ENCODE assay signal across 9 cellular contexts in genomic region chr3:150227839-150228238, GRCh38.
DNase-seq lines count a peak whose midpoint lies in the region; ATAC-seq and TF ChIP-seq lines count a peak whose summit lies in the region.
"Had no signal": no experiment of that assay in that cellular context is flagged by ENCODE, and none has a peak within 500 bp of the region (broad histone marks: within the 10 kb centered on the region; RNA-seq: fewer than 3 reads in every experiment).

No MANE protein-coding gene starts in this region.

- intact Hi-C loops in naive thymus-derived CD4-positive, alpha-beta T cell (cut with micrococcal nuclease) = loop anchor here in 1 of 2 donors (1.0 kb wide), 1 partner anchor 267 kb away; no protein-coding TSS in a partner anchor
- intact Hi-C loops in vagina (cut with DNase I) = no loop called here

- H3K36me3 ChIP-seq in naive thymus-derived CD4-positive, alpha-beta T cell (ENCODE audit: control insufficient read depth in 2 of 3, insufficient read depth in 3 of 3, low read length in 3 of 3) = no peaks in the 10 kb centered on the region
- H3K36me3 ChIP-seq in vagina = no peaks in the 10 kb centered on the region

- no peaks in the 10 kb centered on the region for H3K9me3 ChIP-seq in naive thymus-derived CD4-positive, alpha-beta T cell (ENCODE audit: control insufficient read depth in 2 of 3, low read length in 3 of 3)
- H3K9me3 ChIP-seq in vagina = no peaks in the 10 kb centered on the region

- POLR2A ChIA-PET in naive thymus-derived CD4-positive, alpha-beta T cell (lab: Charles Lee) = no interaction called here

- no peaks in the 10 kb centered on the region for H3K36me3 Mint-ChIP-seq in activated T-cell treated with anti-CD3 and anti-CD28 coated beads, Interleukin-2, amount 50 U/mL, for 4 hours (ENCODE audit: insufficient read depth)
- peaks cover 0 to 5% (median 0%) of the 10 kb centered on the region in 5 donors for H3K36me3 Mint-ChIP-seq in naive thymus-derived CD4-positive, alpha-beta T cell

- peak; percentile 82 for TF ChIP-seq CTCF in epithelial cell of esophagus (IDR thresholded peaks at IDR 0.05; ENCODE audit: insufficient read depth, low read depth, low read length, missing control alignments)
- peak in 2 of 3 experiments; percentile 22 to 25 for TF ChIP-seq CTCF in vagina (IDR thresholded peaks at IDR 0.05)

- CTCF ChIA-PET in naive thymus-derived CD4-positive, alpha-beta T cell (lab: Charles Lee) = no interaction called here

- H3K4me3 Mint-ChIP-seq in activated T-cell treated with anti-CD3 and anti-CD28 coated beads, Interleukin-2, amount 50 U/mL, for 4 hours = no peak overlapping the region
- H3K4me3 Mint-ChIP-seq in naive thymus-derived CD4-positive, alpha-beta T cell = no peak overlapping the region
- H3K4me3 Mint-ChIP-seq: dendritic cell treated with granulocyte-macrophage colony-stimulating factor and Interleukin-4, amounts not matched to agents 40 ng/mL and 50 ng/mL, for 4 days had no signal

- H3K27me3 ChIP-seq in naive thymus-derived CD4-positive, alpha-beta T cell (ENCODE audit: control insufficient read depth in 2 of 2, insufficient read depth in 2 of 2, low read length in 2 of 2) = no peaks in the 10 kb centered on the region
- H3K27me3 ChIP-seq in vagina = no peaks in the 10 kb centered on the region

- TF ChIP-seq POLR2A in vagina (IDR thresholded peaks at IDR 0.05) = no peak
- no peak for TF ChIP-seq POLR2A in GM18505 (IDR thresholded peaks at IDR 0.05; ENCODE audit: borderline replicate concordance, extremely low read depth, insufficient read depth, insufficient read length)

- H3K27ac ChIP-seq in naive thymus-derived CD4-positive, alpha-beta T cell (ENCODE audit: low read depth, low read length) = no peak overlapping the region
- H3K27ac ChIP-seq in vagina = no peak overlapping the region

- DNase-seq in activated T-cell treated with anti-CD3 and anti-CD28 coated beads for 1 hour (ENCODE audit: low read depth) (peak; percentile 2), LHCN-M2 (ENCODE audit: low read depth) (peak; percentile 81), SKM-1 treated with dmso at 0.1 percent for 144 hours (lab: John Stamatoyannopoulos, UW; ENCODE audit: unreplicated experiment) (peak; percentile 51), epithelial cell of esophagus (ENCODE audit: low read depth) (peak; percentile 55), vagina (ENCODE audit: extremely low spot score in 2 of 2) (peak in 1 of 2 donors; percentile 62)
- no peak for DNase-seq in activated T-cell treated with anti-CD3 and anti-CD28 coated beads, Interleukin-2, amount 50 U/mL, for 4 hours
- DNase-seq in naive thymus-derived CD4-positive, alpha-beta T cell = peak in 1 of 9 donors; percentile 25

- H3K27ac Mint-ChIP-seq in naive thymus-derived CD4-positive, alpha-beta T cell = no peak overlapping the region
- H3K27ac Mint-ChIP-seq: dendritic cell treated with granulocyte-macrophage colony-stimulating factor and Interleukin-4, amounts not matched to agents 40 ng/mL and 50 ng/mL, for 4 days had no signal

- H3K4me1 ChIP-seq in naive thymus-derived CD4-positive, alpha-beta T cell (ENCODE audit: control insufficient read depth in 2 of 2, insufficient read depth in 2 of 2, low read length in 2 of 2) = no peaks in the 10 kb centered on the region
- H3K4me1 ChIP-seq in vagina = no peaks in the 10 kb centered on the region

- H3K4me3 ChIP-seq in epithelial cell of esophagus (ENCODE audit: low read length) = no peak overlapping the region
- H3K4me3 ChIP-seq in naive thymus-derived CD4-positive, alpha-beta T cell (ENCODE audit: low read length) = no peak overlapping the region
- no peak overlapping the region for H3K4me3 ChIP-seq in vagina

- H3K4me1 Mint-ChIP-seq in activated T-cell treated with anti-CD3 and anti-CD28 coated beads, Interleukin-2, amount 50 U/mL, for 4 hours (ENCODE audit: low read depth) = no peaks in the 10 kb centered on the region
- no peaks in the 10 kb centered on the region for H3K4me1 Mint-ChIP-seq in naive thymus-derived CD4-positive, alpha-beta T cell

- H3K9me3 Mint-ChIP-seq in activated T-cell treated with anti-CD3 and anti-CD28 coated beads, Interleukin-2, amount 50 U/mL, for 4 hours = no peaks in the 10 kb centered on the region
- H3K9me3 Mint-ChIP-seq in naive thymus-derived CD4-positive, alpha-beta T cell = no peaks in the 10 kb centered on the region
- H3K9me3 Mint-ChIP-seq: dendritic cell treated with granulocyte-macrophage colony-stimulating factor and Interleukin-4, amounts not matched to agents 40 ng/mL and 50 ng/mL, for 4 days had no signal

- peaks cover 19% of the 10 kb centered on the region for H3K27me3 Mint-ChIP-seq in activated T-cell treated with anti-CD3 and anti-CD28 coated beads, Interleukin-2, amount 50 U/mL, for 4 hours (ENCODE audit: low read depth)
- H3K27me3 Mint-ChIP-seq in naive thymus-derived CD4-positive, alpha-beta T cell = peaks cover 13 to 29% (median 22%) of the 10 kb centered on the region in 5 donors

- ATAC-seq in activated T-cell treated with anti-CD3 and anti-CD28 coated beads, Interleukin-2, amount 50 U/mL, for 4 hours = no peak
- peak; percentile 26 for ATAC-seq in naive thymus-derived CD4-positive, alpha-beta T cell
- no peak for ATAC-seq in GM18505 (IDR thresholded peaks at IDR 0.05; ENCODE audit: unreplicated experiment)
